In genomic region chr2:170843656-170844055, GRCh38 we compare ENCODE assay signal across 9 cellular contexts. TPM values are rescaled to one million over a fixed set of nuclear protein-coding genes. Genes with fewer than 3 reads are reported as not detected.
DNase-seq lines count a peak whose midpoint lies in the region; ATAC-seq, FAIRE-seq and TF ChIP-seq lines count a peak whose summit lies in the region.
"Had no signal": no experiment of that assay in that cellular context is flagged by ENCODE, and none has a peak within 500 bp of the region (broad histone marks: within the 10 kb centered on the region; RNA-seq: fewer than 3 reads in every experiment).

No MANE protein-coding gene starts in this region.

- H3K27ac ChIP-seq in osteoblast (ENCODE audit: low read depth, low read length), result no peak overlapping the region
- H3K27ac ChIP-seq in GM23338 (ENCODE audit: low read depth), result no peak overlapping the region

- H3F3A ChIP-seq in GM23338 (replicated peaks; ENCODE audit: low read depth), result no peaks in the 10 kb centered on the region

- H3K4me3 Mint-ChIP-seq in GM23338, result no peak overlapping the region
- H3K4me3 Mint-ChIP-seq: H9, naive B cell had no signal

- no peak for ATAC-seq in GM23338

- H3K4me2 ChIP-seq in osteoblast (ENCODE audit: insufficient read depth, low read length), result peak overlapping the region; percentile 31
- H3K4me2 ChIP-seq in GM23338, result no peak overlapping the region

- H3K4me1 ChIP-seq in osteoblast (ENCODE audit: insufficient read depth, low read length) (peaks cover 20% of the 10 kb centered on the region), GM23338 (ENCODE audit: insufficient read depth) (no peaks in the 10 kb centered on the region)

- H3K27me3 ChIP-seq in osteoblast (ENCODE audit: insufficient read depth, low read length) (peaks cover 2% of the 10 kb centered on the region), GM23338 (ENCODE audit: insufficient read depth) (no peaks in the 10 kb centered on the region)

- peak; percentile 85 for FAIRE-seq in H54 (lab: Jason Lieb, UNC)

- no peaks in the 10 kb centered on the region for H3K4me1 Mint-ChIP-seq in GM23338
- H3K4me1 Mint-ChIP-seq: H9, naive B cell had no signal

- no peaks in the 10 kb centered on the region for H3K9me2 ChIP-seq in GM23338 (ENCODE audit: insufficient read depth)

- H3K79me2 ChIP-seq in osteoblast (ENCODE audit: insufficient read depth, low read length), result no peaks in the 10 kb centered on the region
- H3K79me2 ChIP-seq in GM23338 (replicated peaks; ENCODE audit: insufficient read depth), result no peaks in the 10 kb centered on the region

- H3K27ac Mint-ChIP-seq in GM23338, result no peak overlapping the region
- H3K27ac Mint-ChIP-seq: H9, naive B cell had no signal

- H3K36me3 ChIP-seq in osteoblast (ENCODE audit: insufficient read depth, low read length) (no peaks in the 10 kb centered on the region), GM23338 (ENCODE audit: insufficient read depth) (no peaks in the 10 kb centered on the region)

- no peak for TF ChIP-seq POLR2A in H54 (IDR thresholded peaks at IDR 0.05; ENCODE audit: low read depth, low read length)
- no peak for TF ChIP-seq POLR2A in NB4 (IDR thresholded peaks at IDR 0.05; ENCODE audit: extremely low read depth, insufficient read length)

- 0 out of 3 replicates have a peak, but pooled peaks cover 3% of the 10 kb centered on the region for H3K36me3 Mint-ChIP-seq in GM23338 (ENCODE audit: low read depth)
- H3K36me3 Mint-ChIP-seq: naive B cell had no signal

- DNase-seq in H54 (ENCODE audit: insufficient read length, low spot score) (peak; percentile 44), NB4 (ENCODE audit: low read depth) (peak; percentile 71), astrocyte of the hippocampus (ENCODE audit: low read depth, low spot score) (peak; percentile 75), osteoblast (ENCODE audit: insufficient read length, low spot score, missing footprints) (peak; percentile 86), DMS79 treated with DMSO at 0.1 percent for 48 hours (lab: John Stamatoyannopoulos, UW) (no peak), GM23338 (ENCODE audit: low spot score) (no peak)
- no peak for DNase-seq in stimulated activated CD8-positive, alpha-beta memory T cell treated with anti-CD3 and anti-CD28 coated beads, Interleukin-4, amount 100 ng/mL, for 48 hours
- DNase-seq: H9, naive B cell had no signal

- peaks cover 2% of the 10 kb centered on the region for H3K27me3 Mint-ChIP-seq in GM23338 (ENCODE audit: insufficient read depth, low read depth, poor library complexity)

- H4K20me1 ChIP-seq in osteoblast (ENCODE audit: insufficient read depth, low read length) (no peaks in the 10 kb centered on the region), GM23338 (replicated peaks; ENCODE audit: insufficient read depth) (no peaks in the 10 kb centered on the region)

- no peaks in the 10 kb centered on the region for H3K9me3 ChIP-seq in osteoblast (ENCODE audit: low read depth, low read length)

- peaks cover 2% of the 10 kb centered on the region; the same call in 1 of the 3 replicates for H3K9me3 Mint-ChIP-seq in GM23338
- H3K9me3 Mint-ChIP-seq: H9 had no signal

- TF ChIP-seq CTCF in NB4 (IDR thresholded peaks at IDR 0.05; ENCODE audit: low read depth, low read length) (no peak), osteoblast (IDR thresholded peaks at IDR 0.05; ENCODE audit: extremely low read depth, low read depth, low read length) (no peak), GM23338 (conservative IDR thresholded peaks at IDR 0.05; ENCODE audit: low read depth in 2 of 2) (no peak)

- H2AFZ ChIP-seq in osteoblast (ENCODE audit: low read length) (no peak overlapping the region), GM23338 (no peak overlapping the region)

- H3K4me3 ChIP-seq in NB4 (ENCODE audit: low read depth, low read length) (no peak overlapping the region), osteoblast (ENCODE audit: insufficient read depth, low read length) (no peak overlapping the region), GM23338 (no peak overlapping the region)

TF ChIP-seq in GM23338, 12 proteins besides CTCF, POLR2A, EP300 and RAD21 (continues in another document):
- TF ChIP-seq CREB1 (CRISPR knock-in tag; IDR thresholded peaks at IDR 0.05; ENCODE audit: low read depth) (no peak), JUNB (IDR thresholded peaks at IDR 0.05; ENCODE audit: unreplicated experiment) (no peak), STAT1 (IDR thresholded peaks at IDR 0.05; ENCODE audit: unreplicated experiment) (no peak), ZNF462 (CRISPR knock-in tag; IDR thresholded peaks at IDR 0.05) (no peak), ETS1 (IDR thresholded peaks at IDR 0.05) (no peak), EZH2 (IDR thresholded peaks at IDR 0.05; ENCODE audit: low read depth, unreplicated experiment) (no peak), EZH2phosphoT487 (IDR thresholded peaks at IDR 0.05; ENCODE audit: unreplicated experiment) (no peak), POLR2AphosphoS5 (IDR thresholded peaks at IDR 0.05; ENCODE audit: low read depth) (no peak), NANOG (IDR thresholded peaks at IDR 0.05; ENCODE audit: borderline replicate concordance) (no peak)

RNA-seq across cellular contexts. Expression of gene GAD1, which starts 27.0 kb away (rescaled TPM):
- 0.36 and 0.59 TPM in 2 replicates for total RNA-seq in osteoblast
- 0.17 and 0.47 TPM in 2 replicates for total RNA-seq in GM23338 (2014; rRNA removed; shearing (Covaris generic))
- polyA plus RNA-seq in GM23338 (2016; fragmentation: Nextera tagmentation; extraction: Ambion mirVana), result 0.34 TPM in 1 of 2 replicates, not detected in the other

Comparison
In these comparisons a context has a peak if more than half of its experiments do, and no peak if none do; other contexts are left out.
1. DNase-seq: peak in H54 (single experiment), NB4 (single experiment), astrocyte of the hippocampus (single experiment) and osteoblast (single experiment); none in stimulated activated CD8-positive, alpha-beta memory T cell treated with anti-CD3 and anti-CD28 coated beads, Interleukin-4, amount 100 ng/mL, for 48 hours (single experiment), DMS79 treated with DMSO at 0.1 percent for 48 hours (single experiment) and GM23338 (single experiment).